In genomic region chr10:7399533-7399932, GRCh38 we compare ENCODE assay signal across 25 cellular contexts.
"Had no signal": no experiment of that assay in that cellular context is flagged by ENCODE, and none has a peak within 500 bp of the region (broad histone marks: within the 10 kb centered on the region; RNA-seq: fewer than 3 reads in every experiment).

No MANE protein-coding gene starts in this region.

- H3K4me3 ChIP-seq: adrenal gland, body of pancreas, coronary artery, sigmoid colon, thyroid gland, upper lobe of right lung had no signal

- H3K27ac ChIP-seq: adrenal gland, body of pancreas, coronary artery, neutrophil, sigmoid colon, thyroid gland, upper lobe of right lung, WERI-Rb-1 had no signal

- H3K4me3 Mint-ChIP-seq: activated naive CD8-positive, alpha-beta T cell treated with anti-CD3 and anti-CD28 coated beads for 36 hours; activated T-cell treated with anti-CD3 and anti-CD28 coated beads, Interleukin-2, amount 50 U/mL, for 4 hours; activated T-helper 17 cell treated with anti-CD3 and anti-CD28 coated beads, Interleukin-2, amount 50 U/mL, for 72 hours; nephron progenitor cell; stimulated activated memory B cell treated with anti-CD40 and anti-IgM and Interleukin-4, amounts not matched to agents 10 μg/mL and 1 μg/mL and 100 μg/mL, for 72 hours; stimulated activated naive CD8-positive, alpha-beta T cell treated with anti-CD3 and anti-CD28 coated beads, Interleukin-15, amount 100 ng/mL, for 72 hours; T-helper 17 cell had no signal

- H3K36me3 ChIP-seq: adrenal gland, neutrophil, sigmoid colon, thyroid gland, upper lobe of right lung, WERI-Rb-1 had no signal

- DNase-seq: activated CD4-positive, CD25-positive, alpha-beta regulatory T cell treated with anti-CD3 and anti-CD28 coated beads, Interleukin-2, amount 50 U/mL, for 72 hours; activated gamma-delta T cell treated with Interleukin-2 at 50 U/mL for 16 hours; activated naive CD8-positive, alpha-beta T cell treated with anti-CD3 and anti-CD28 coated beads for 36 hours; activated T-cell treated with anti-CD3 and anti-CD28 coated beads, Interleukin-2, amount 50 U/mL, for 4 hours; aorta; body of pancreas; head of caudate nucleus; kidney glomerular epithelial cell; mammary epithelial cell; nephron progenitor cell; sigmoid colon; small intestine; stimulated activated CD4-positive, alpha-beta T cell treated with anti-CD3 and anti-CD28 coated beads, Interleukin-4, amount 100 ng/mL, for 24 hours; stimulated activated naive CD8-positive, alpha-beta T cell treated with anti-CD3 and anti-CD28 coated beads, Interleukin-15, amount 100 ng/mL, for 72 hours; T-helper 17 cell; T1000; thyroid gland; upper lobe of right lung; WERI-Rb-1 had no signal

- H3K4me1 ChIP-seq: body of pancreas, sigmoid colon, upper lobe of right lung had no signal

- H3K9me3 ChIP-seq: adrenal gland, body of pancreas, neutrophil, sigmoid colon, SK-N-SH, thyroid gland, upper lobe of right lung had no signal

- H3K27me3 ChIP-seq: adrenal gland, body of pancreas, neutrophil, sigmoid colon, thyroid gland, upper lobe of right lung had no signal

- H3K27ac Mint-ChIP-seq: activated naive CD8-positive, alpha-beta T cell treated with anti-CD3 and anti-CD28 coated beads for 36 hours; activated T-helper 17 cell treated with anti-CD3 and anti-CD28 coated beads, Interleukin-2, amount 50 U/mL, for 72 hours; nephron progenitor cell; stimulated activated memory B cell treated with anti-CD40 and anti-IgM and Interleukin-4, amounts not matched to agents 10 μg/mL and 1 μg/mL and 100 μg/mL, for 72 hours; T-helper 17 cell had no signal

- ATAC-seq: activated T-cell treated with anti-CD3 and anti-CD28 coated beads, Interleukin-2, amount 50 U/mL, for 4 hours; activated T-helper 17 cell treated with anti-CD3 and anti-CD28 coated beads, Interleukin-2, amount 50 U/mL, for 72 hours; body of pancreas; stimulated activated memory B cell treated with anti-CD40 and anti-IgM and Interleukin-4, amounts not matched to agents 10 μg/mL and 1 μg/mL and 100 μg/mL, for 72 hours; stimulated activated naive CD8-positive, alpha-beta T cell treated with anti-CD3 and anti-CD28 coated beads, Interleukin-15, amount 100 ng/mL, for 72 hours; T-helper 17 cell; upper lobe of right lung had no signal

- H3K27me3 Mint-ChIP-seq: activated naive CD8-positive, alpha-beta T cell treated with anti-CD3 and anti-CD28 coated beads for 36 hours; activated T-helper 17 cell treated with anti-CD3 and anti-CD28 coated beads, Interleukin-2, amount 50 U/mL, for 72 hours; stimulated activated memory B cell treated with anti-CD40 and anti-IgM and Interleukin-4, amounts not matched to agents 10 μg/mL and 1 μg/mL and 100 μg/mL, for 72 hours; stimulated activated naive CD8-positive, alpha-beta T cell treated with anti-CD3 and anti-CD28 coated beads, Interleukin-15, amount 100 ng/mL, for 72 hours; T-helper 17 cell had no signal

- H3K9me3 Mint-ChIP-seq: activated T-helper 17 cell treated with anti-CD3 and anti-CD28 coated beads, Interleukin-2, amount 50 U/mL, for 72 hours; nephron progenitor cell; stimulated activated memory B cell treated with anti-CD40 and anti-IgM and Interleukin-4, amounts not matched to agents 10 μg/mL and 1 μg/mL and 100 μg/mL, for 72 hours; stimulated activated naive CD8-positive, alpha-beta T cell treated with anti-CD3 and anti-CD28 coated beads, Interleukin-15, amount 100 ng/mL, for 72 hours had no signal
